In the genomic region with DNA sequence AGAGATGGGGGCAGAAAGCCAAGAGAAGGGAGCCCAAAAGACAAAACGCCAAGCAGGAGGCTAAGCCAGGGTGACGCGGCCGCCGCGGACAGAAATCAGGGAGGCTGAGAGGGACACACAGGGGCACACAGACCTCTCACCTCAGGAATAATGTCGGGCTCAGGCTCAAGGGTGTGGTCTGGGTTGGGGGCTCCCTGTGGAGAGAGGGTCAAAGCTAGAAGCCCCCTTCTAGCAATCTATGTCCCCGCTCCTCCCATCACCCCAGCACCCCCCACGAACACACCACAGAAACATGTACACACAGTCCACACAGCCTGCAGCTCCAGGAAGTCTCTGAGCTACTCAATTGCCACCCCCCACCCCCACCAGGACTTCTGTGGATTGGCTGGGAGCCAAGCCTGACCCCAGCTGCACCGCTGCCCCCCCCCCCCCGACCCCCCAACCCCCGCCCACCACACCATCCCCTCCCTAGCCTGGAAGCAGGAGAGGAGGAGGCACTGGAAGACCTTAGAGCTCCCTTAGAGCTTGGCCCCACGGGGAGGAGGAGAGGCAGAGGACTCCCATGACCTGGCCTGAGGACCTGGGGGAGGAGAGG, we compare ENCODE assay signal across 8 cellular contexts. TPM values are rescaled to one million over a fixed set of nuclear protein-coding genes. Genes with fewer than 3 reads are reported as not detected.
A peak's percentile ranks its signal among the peaks of the same experiment; 100 is the strongest.
DNase-seq lines count a peak whose midpoint lies in the region; ATAC-seq and TF ChIP-seq lines count a peak whose summit lies in the region.

No MANE protein-coding gene starts in this region.

- peak overlapping the region; percentile 90 to 100 (median 95) for H3K27ac ChIP-seq in heart left ventricle
- peak overlapping the region; percentile 97 for H3K27ac ChIP-seq in ascending aorta
- H3K27ac ChIP-seq in transverse colon, result peak overlapping the region; percentile 98 to 100 (median 100)

- intact Hi-C loops in heart left ventricle (cut with DNase I) (no loop called here), left cardiac atrium (cut with DNase I) (no loop called here), ascending aorta (cut with DNase I) (no loop called here), transverse colon (cut with DNase I; ENCODE audit: low total_unique reads) (no loop called here)

- WGBS in heart left ventricle, 4 donors, result 0 to 10% (median 7%) methylated on average over 7 to 13 of the region's 13 CpGs
- 22% methylated on average over 13 of the region's 13 CpGs; no CpG with 5 or more reads in 1 of the 2 donors for WGBS in transverse colon (ENCODE audit: low coverage in 1 of 2), 2 donors

- H3K4me1 ChIP-seq in heart left ventricle (peaks cover 27 to 100% (median 99%) of the 10 kb centered on the region in 12 donors), ascending aorta (peaks cover 66 to 82% of the 10 kb centered on the region in 2 donors), transverse colon (peaks cover 92 to 100% (median 99%) of the 10 kb centered on the region in 4 donors)

- TF ChIP-seq EP300 in transverse colon (IDR thresholded peaks at IDR 0.05; ENCODE audit: low read depth), result no peak

- DNase-seq in heart left ventricle (peak in 2 of 5 donors; percentile 45 to 48), left cardiac atrium (no peak), ascending aorta (ENCODE audit: low spot score in 2 of 2) (no peak), left kidney (ENCODE audit: low read depth, low spot score) (peak; percentile 67), transverse colon (peak; percentile 28), 8988T (no peak), GM20000 (ENCODE audit: low spot score) (no peak), NOMO-1 treated with dmso at 0.1 percent for 144 hours (lab: John Stamatoyannopoulos, UW; ENCODE audit: unreplicated experiment) (no peak)

- no peak for TF ChIP-seq CTCF in heart left ventricle (IDR thresholded peaks at IDR 0.05)
- no peak for TF ChIP-seq CTCF in ascending aorta (IDR thresholded peaks at IDR 0.05)
- no peak for TF ChIP-seq CTCF in transverse colon (IDR thresholded peaks at IDR 0.05)
- TF ChIP-seq CTCF in GM20000 (IDR thresholded peaks at IDR 0.05; ENCODE audit: extremely low read depth, missing control alignments), result no peak

- H3K4me3 ChIP-seq in heart left ventricle, result peak overlapping the region in 10 of 12 donors; percentile 17 to 99 (median 92)
- peak overlapping the region; percentile 88 to 98 for H3K4me3 ChIP-seq in ascending aorta
- H3K4me3 ChIP-seq in transverse colon, result peak overlapping the region in 3 of 4 donors; percentile 3 to 75 (median 10)

- H3K9me3 ChIP-seq in heart left ventricle, result no peaks in the 10 kb centered on the region
- no peaks in the 10 kb centered on the region for H3K9me3 ChIP-seq in ascending aorta
- no peaks in the 10 kb centered on the region for H3K9me3 ChIP-seq in transverse colon

- no peak for ATAC-seq in heart left ventricle
- no peak for ATAC-seq in left cardiac atrium

- TF ChIP-seq POLR2A in heart left ventricle (IDR thresholded peaks at IDR 0.05), result no peak
- TF ChIP-seq POLR2A in transverse colon (IDR thresholded peaks at IDR 0.05), result no peak

- in situ Hi-C loops in transverse colon (cut with MboI; ENCODE audit: low pct_ligation_motif_present in 1 of 4, low pct_unique_long_range_greater_than_20kb in 1 of 4, low sequenced_read_pairs in 3 of 4), result no loop called here

- H3K36me3 ChIP-seq in heart left ventricle (no peaks in the 10 kb centered on the region), ascending aorta (no peaks in the 10 kb centered on the region), transverse colon (no peaks in the 10 kb centered on the region)

- no peaks in the 10 kb centered on the region for H3K27me3 ChIP-seq in heart left ventricle
- H3K27me3 ChIP-seq in ascending aorta, result no peaks in the 10 kb centered on the region
- H3K27me3 ChIP-seq in transverse colon, result no peaks in the 10 kb centered on the region

RNA-seq across cellular contexts. Expression of gene BCL9L, which starts 6.9 kb away (rescaled TPM):
- total RNA-seq in heart left ventricle (10 to 100 TPM; 33.4 to 80.3 (median 44.3) TPM), left cardiac atrium (10 to 100 TPM; 39.8 to 41.3 TPM), ascending aorta (46.5 TPM), transverse colon (10 to 100 TPM; 15.9 to 23.9 (median 18.5) TPM)
- polyA plus RNA-seq in heart left ventricle, result 100 to 1,000 TPM in 1 of 2 donors, 10 to 100 TPM in 1; 28.0 to 102 TPM

RNA-seq across cellular contexts. Expression of gene CXCR5, which starts 35.1 kb away (rescaled TPM):
- total RNA-seq in heart left ventricle (under 1 TPM in 1 of 9 donors, not detected in 8; 0.11 TPM), left cardiac atrium (not detected), ascending aorta (not detected), transverse colon (1 to 10 TPM in 2 of 4 donors, not detected in 2; 2.5 to 4.1 TPM)
- polyA plus RNA-seq in heart left ventricle, result under 1 TPM; 0.25 to 0.27 TPM

RNA-seq across cellular contexts. Expression of gene UPK2, which starts 37.3 kb away (rescaled TPM):
- total RNA-seq in heart left ventricle (not detected), left cardiac atrium (not detected), ascending aorta (not detected), transverse colon (not detected)
- polyA plus RNA-seq in heart left ventricle, result not detected

RNA-seq across cellular contexts. Expression of gene FOXR1, which starts 52.8 kb away (rescaled TPM):
- total RNA-seq in heart left ventricle (not detected), left cardiac atrium (not detected), ascending aorta (not detected), transverse colon (not detected)
- not detected for polyA plus RNA-seq in heart left ventricle

Comparison
In these comparisons a context has a peak if more than half of its experiments do, and no peak if none do; other contexts are left out.
1. DNase-seq: peak in left kidney (single experiment) and transverse colon (single experiment); none in left cardiac atrium (single experiment), ascending aorta (0 of 2), 8988T (single experiment), GM20000 (single experiment) and NOMO-1 treated with dmso at 0.1 percent for 144 hours (single experiment).
2. H3K4me3 ChIP-seq: peak in every context shown above with its lines; median percentile 93 in ascending aorta; 92 in heart left ventricle; 10 in transverse colon.
3. Peak in every context shown above with its lines, with median percentiles within 50 percentile points of each other: H3K27ac ChIP-seq.